33 cellular contexts compared by ENCODE assay signal in genomic region chr7:91187061-91187460, GRCh38.
"Had no signal": no experiment of that assay in that cellular context is flagged by ENCODE, and none has a peak within 500 bp of the region (broad histone marks: within the 10 kb centered on the region; RNA-seq: fewer than 3 reads in every experiment).

No MANE protein-coding gene starts in this region.

- ATAC-seq: activated CD8-positive, alpha-beta T cell treated with anti-CD3 and anti-CD28 coated beads for 36 hours; activated naive CD4-positive, alpha-beta T cell treated with anti-CD3 and anti-CD28 coated beads, Interleukin-2, amount 50 U/mL, for 72 hours; activated T-cell treated with anti-CD3 and anti-CD28 coated beads, Interleukin-2, amount 50 U/mL, for 4 hours; activated T-cell treated with anti-CD3 and anti-CD28 coated beads, Interleukin-2, amount 50 U/mL, for 72 hours; activated T-helper 17 cell treated with anti-CD3 and anti-CD28 coated beads, Interleukin-2, amount 50 U/mL, for 72 hours; body of pancreas had no signal

- FAIRE-seq: astrocyte, TTC549 had no signal

- H3K36me3 ChIP-seq: adrenal gland, brain microvascular endothelial cell, breast epithelium had no signal

- H3K27ac ChIP-seq: adrenal gland, body of pancreas, brain microvascular endothelial cell, breast epithelium, VCaP had no signal

- H3K9me3 ChIP-seq: adrenal gland, body of pancreas, breast epithelium had no signal

- H3K27me3 ChIP-seq: adrenal gland, body of pancreas, brain microvascular endothelial cell, breast epithelium had no signal

- H3K4me3 ChIP-seq: adrenal gland, body of pancreas, breast epithelium had no signal

- H3K4me1 ChIP-seq: body of pancreas, breast epithelium had no signal

- DNase-seq: activated B cell treated with CpG ODN at 0.5 μM for 24 hours; activated CD4-positive, alpha-beta memory T cell treated with anti-CD3 and anti-CD28 coated beads for 36 hours; activated CD4-positive, alpha-beta T cell treated with anti-CD3 and anti-CD28 coated beads for 4 hours; activated CD4-positive, alpha-beta T cell treated with anti-CD3 and anti-CD28 coated beads, Interleukin-2, amount 10 ng/mL, durations not matched to agents 24 days and 14 days; activated CD4-positive, alpha-beta T cell treated with anti-CD3 and anti-CD28 coated beads, Interleukin-2, amount 50 U/mL, for 1 hour; activated CD4-positive, alpha-beta T cell treated with anti-CD3 and anti-CD28 coated beads, Interleukin-2, amount 50 U/mL, for 4 hours; activated CD4-positive, CD25-positive, alpha-beta regulatory T cell treated with anti-CD3 and anti-CD28 coated beads, Interleukin-2, amount 50 U/mL, for 72 hours; activated CD8-positive, alpha-beta memory T cell treated with anti-CD3 and anti-CD28 coated beads, Interleukin-2, amount 50 U/mL, for 4 hours; activated CD8-positive, alpha-beta T cell treated with anti-CD3 and anti-CD28 coated beads for 36 hours; activated effector memory CD4-positive, alpha-beta T cell treated with anti-CD3 and anti-CD28 coated beads, Interleukin-2, amount 50 U/mL, for 16 hours; activated gamma-delta T cell treated with Interleukin-2 at 50 U/mL for 16 hours; activated naive CD4-positive, alpha-beta T cell; activated naive CD4-positive, alpha-beta T cell treated with anti-CD3 and anti-CD28 coated beads for 36 hours; activated naive CD4-positive, alpha-beta T cell treated with anti-CD3 and anti-CD28 coated beads, Interleukin-2, amount 50 U/mL, for 16 hours; activated naive CD8-positive, alpha-beta T cell treated with anti-CD3 and anti-CD28 coated beads for 36 hours; activated T-cell treated with anti-CD3 and anti-CD28 coated beads for 4 hours; activated T-cell treated with anti-CD3 and anti-CD28 coated beads, Interleukin-2, amount 50 U/mL, for 1 hour; activated T-cell treated with anti-CD3 and anti-CD28 coated beads, Interleukin-2, amount 50 U/mL, for 4 hours; activated T-cell treated with anti-CD3 and anti-CD28 coated beads, Interleukin-2, amount 50 U/mL, for 72 hours; adrenal gland; amniotic stem cell; aorta; body of pancreas; brain microvascular endothelial cell; central memory CD4-positive, alpha-beta T cell; T-helper 2 cell; T-helper 9 cell had no signal
